14 cellular contexts compared by ENCODE assay signal in the genomic region with DNA sequence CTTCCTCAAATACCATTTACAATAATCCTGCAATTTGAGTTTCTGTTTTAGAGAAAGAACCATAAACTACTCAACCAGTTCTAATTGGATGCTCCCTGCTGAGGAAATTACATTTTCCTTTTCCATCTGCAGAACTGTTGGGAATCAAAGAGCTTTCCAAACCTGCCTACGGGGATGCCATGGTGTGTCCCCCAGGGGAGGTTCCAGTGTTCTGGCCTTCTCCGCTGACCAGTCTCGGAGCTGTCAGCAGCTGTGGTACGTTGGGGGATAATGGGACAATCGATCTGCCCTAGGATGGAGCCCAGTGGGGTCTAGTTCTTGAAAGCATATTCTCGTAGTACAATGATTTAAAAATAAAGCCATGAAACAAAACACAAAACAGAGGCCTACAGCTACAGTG.
"Had no signal": no experiment of that assay in that cellular context is flagged by ENCODE, and none has a peak within 500 bp of the region (broad histone marks: within the 10 kb centered on the region; RNA-seq: fewer than 3 reads in every experiment).

No MANE protein-coding gene starts in this region.

- ATAC-seq: left ventricle myocardium superior, sciatic nerve had no signal

- DNase-seq: activated CD4-positive, alpha-beta T cell treated with anti-CD3 and anti-CD28 coated beads, Interleukin-2, amount 50 U/mL, for 48 hours; activated CD4-positive, CD25-positive, alpha-beta regulatory T cell; endodermal cell; erythroblast; left ventricle myocardium superior; mesendoderm; SJCRH30; spleen; stimulated activated CD4-positive, alpha-beta T cell treated with anti-CD3 and anti-CD28 coated beads, Interleukin-1b, Interleukin-23, amount 100 ng/mL, for 48 hours; stimulated activated naive CD4-positive, alpha-beta T cell treated with Interleukin-2 at 50 U/mL for 16 hours; SW 1271; upper lobe of left lung had no signal

- H3K27ac Mint-ChIP-seq: endodermal cell, nephron had no signal

- H3K9me3 Mint-ChIP-seq: endodermal cell, nephron had no signal

- H3K4me3 Mint-ChIP-seq: endodermal cell, nephron had no signal
